1 cellular context compared by ENCODE assay signal in genomic region chr1:2553871-2554620, GRCh38.
TF ChIP-seq lines count a peak whose summit lies in the region.

No MANE protein-coding gene starts in this region.

TF ChIP-seq in WTC11, 78 proteins besides CTCF, POLR2A, EP300 and RAD21 (continued from another document):
- TF ChIP-seq ZSCAN18 (CRISPR knock-in tag; IDR thresholded peaks at IDR 0.05) (no peak), NFATC4 (CRISPR knock-in tag; IDR thresholded peaks at IDR 0.05) (no peak), GRHL2 (CRISPR knock-in tag; IDR thresholded peaks at IDR 0.05; ENCODE audit: insufficient replicate concordance, severe bottlenecking) (no peak), PRDM15 (CRISPR knock-in tag; IDR thresholded peaks at IDR 0.05) (no peak), ZNF263 (CRISPR knock-in tag; IDR thresholded peaks at IDR 0.05; ENCODE audit: low read depth) (no peak)
